ENCODE assay signal across 8 cellular contexts in genomic region chr13:27619093-27619705, GRCh38. TPM values are rescaled to one million over a fixed set of nuclear protein-coding genes. Genes with fewer than 3 reads are reported as not detected.
DNase-seq lines count a peak whose midpoint lies in the region; ATAC-seq and TF ChIP-seq lines count a peak whose summit lies in the region.

No MANE protein-coding gene starts in this region.

- in situ Hi-C loops in GM13976 (cut with MboI; ENCODE audit: low sequenced_read_pairs, unreplicated experiment) = no loop called here

- ATAC-seq in HG02763 (IDR thresholded peaks at IDR 0.05; ENCODE audit: unreplicated experiment) = no peak

- no peak for DNase-seq in T-helper 1 cell
- DNase-seq in activated T-helper 2 cell treated with anti-CD3 and anti-CD28 coated beads, Interferon-gamma antibody, Interleukin-2, Interleukin-4, amounts not matched to agents 10 μg/mL and 5 μg/mL and 100 μg/mL, durations not matched to agents 14 hours and 24 hours and 36 hours (ENCODE audit: low spot score) = no peak
- no peak for DNase-seq in immature natural killer cell
- no peak for DNase-seq in suprapubic skin (ENCODE audit: low spot score in 2 of 2)
- DNase-seq in GM13976 (ENCODE audit: low spot score) = no peak
- DNase-seq in 8988T = no peak

- H3K4me1 Mint-ChIP-seq in T-helper 1 cell treated with Interleukin-12 subunit alpha and Interleukin-12 subunit beta and Interleukin-4 antibody, amounts not matched to agents 30 μg/mL and 1 μg/mL, for 36 hours (ENCODE audit: low read depth) = peaks cover 33% of the 10 kb centered on the region
- H3K4me1 Mint-ChIP-seq in activated T-helper 2 cell treated with anti-CD3 and anti-CD28 coated beads, Interferon-gamma antibody, Interleukin-2, Interleukin-4, amounts not matched to agents 10 μg/mL and 5 μg/mL and 100 μg/mL, durations not matched to agents 14 hours and 24 hours and 36 hours (ENCODE audit: low read depth) = peaks cover 38% of the 10 kb centered on the region
- peaks cover 42 to 62% of the 10 kb centered on the region in 2 donors for H3K4me1 Mint-ChIP-seq in immature natural killer cell

- no peak overlapping the region for H3K27ac ChIP-seq in suprapubic skin

- peak overlapping the region; percentile 87 for H3K4me3 ChIP-seq in suprapubic skin

- peaks cover 4% of the 10 kb centered on the region for H3K9me3 Mint-ChIP-seq in T-helper 1 cell treated with Interleukin-12 subunit alpha and Interleukin-12 subunit beta and Interleukin-4 antibody, amounts not matched to agents 30 μg/mL and 1 μg/mL, for 36 hours
- H3K9me3 Mint-ChIP-seq in activated T-helper 2 cell treated with anti-CD3 and anti-CD28 coated beads, Interferon-gamma antibody, Interleukin-2, Interleukin-4, amounts not matched to agents 10 μg/mL and 5 μg/mL and 100 μg/mL, durations not matched to agents 14 hours and 24 hours and 36 hours = peaks cover 9% of the 10 kb centered on the region
- no peaks in the 10 kb centered on the region for H3K9me3 Mint-ChIP-seq in immature natural killer cell

- H3K36me3 Mint-ChIP-seq in T-helper 1 cell treated with Interleukin-12 subunit alpha and Interleukin-12 subunit beta and Interleukin-4 antibody, amounts not matched to agents 30 μg/mL and 1 μg/mL, for 36 hours (ENCODE audit: low read depth) = peaks cover 17% of the 10 kb centered on the region
- peaks cover 36% of the 10 kb centered on the region for H3K36me3 Mint-ChIP-seq in activated T-helper 2 cell treated with anti-CD3 and anti-CD28 coated beads, Interferon-gamma antibody, Interleukin-2, Interleukin-4, amounts not matched to agents 10 μg/mL and 5 μg/mL and 100 μg/mL, durations not matched to agents 14 hours and 24 hours and 36 hours (ENCODE audit: low read depth)
- H3K36me3 Mint-ChIP-seq in immature natural killer cell = peaks cover 0 to 3% (median 0%) of the 10 kb centered on the region in 3 donors

- peaks cover 46% of the 10 kb centered on the region for H3K4me1 ChIP-seq in suprapubic skin

- TF ChIP-seq CTCF in suprapubic skin (IDR thresholded peaks at IDR 0.05) = no peak
- TF ChIP-seq CTCF in GM13976 (IDR thresholded peaks at IDR 0.05; ENCODE audit: borderline replicate concordance, control extremely low read depth, extremely low read depth, insufficient read depth, missing control alignments) = no peak

- intact Hi-C loops in activated T-helper 2 cell treated with anti-CD3 and anti-CD28 coated beads, Interferon-gamma antibody, Interleukin-2, Interleukin-4, amounts not matched to agents 10 μg/mL and 5 μg/mL and 100 μg/mL, durations not matched to agents 14 hours and 24 hours and 36 hours (cut with micrococcal nuclease) = no loop called here

- no peak for TF ChIP-seq EP300 in suprapubic skin (IDR thresholded peaks at IDR 0.05)

- H3K9me3 ChIP-seq in suprapubic skin = no peaks in the 10 kb centered on the region

- no peaks in the 10 kb centered on the region for H3K27me3 ChIP-seq in suprapubic skin

- H3K4me3 Mint-ChIP-seq in T-helper 1 cell treated with Interleukin-12 subunit alpha and Interleukin-12 subunit beta and Interleukin-4 antibody, amounts not matched to agents 30 μg/mL and 1 μg/mL, for 36 hours = peak overlapping the region; percentile 90
- peak overlapping the region; percentile 90 for H3K4me3 Mint-ChIP-seq in activated T-helper 2 cell treated with anti-CD3 and anti-CD28 coated beads, Interferon-gamma antibody, Interleukin-2, Interleukin-4, amounts not matched to agents 10 μg/mL and 5 μg/mL and 100 μg/mL, durations not matched to agents 14 hours and 24 hours and 36 hours (ENCODE audit: low read depth)
- H3K4me3 Mint-ChIP-seq in immature natural killer cell = peak overlapping the region; percentile 92 to 96 (median 94)

- H3K27me3 Mint-ChIP-seq in T-helper 1 cell treated with Interleukin-12 subunit alpha and Interleukin-12 subunit beta and Interleukin-4 antibody, amounts not matched to agents 30 μg/mL and 1 μg/mL, for 36 hours (ENCODE audit: low read depth) = no peaks in the 10 kb centered on the region
- no peaks in the 10 kb centered on the region for H3K27me3 Mint-ChIP-seq in activated T-helper 2 cell treated with anti-CD3 and anti-CD28 coated beads, Interferon-gamma antibody, Interleukin-2, Interleukin-4, amounts not matched to agents 10 μg/mL and 5 μg/mL and 100 μg/mL, durations not matched to agents 14 hours and 24 hours and 36 hours (ENCODE audit: low read depth)
- peaks cover 2 to 16% (median 3%) of the 10 kb centered on the region in 3 donors for H3K27me3 Mint-ChIP-seq in immature natural killer cell (ENCODE audit: low read depth in 3 of 3)

- WGBS in suprapubic skin = 24% methylated on average over 10 of the region's 10 CpGs

- peak overlapping the region; percentile 84 for H3K27ac Mint-ChIP-seq in T-helper 1 cell treated with Interleukin-12 subunit alpha and Interleukin-12 subunit beta and Interleukin-4 antibody, amounts not matched to agents 30 μg/mL and 1 μg/mL, for 36 hours
- peak overlapping the region; percentile 84 for H3K27ac Mint-ChIP-seq in activated T-helper 2 cell treated with anti-CD3 and anti-CD28 coated beads, Interferon-gamma antibody, Interleukin-2, Interleukin-4, amounts not matched to agents 10 μg/mL and 5 μg/mL and 100 μg/mL, durations not matched to agents 14 hours and 24 hours and 36 hours
- H3K27ac Mint-ChIP-seq in immature natural killer cell = peak overlapping the region; percentile 75 to 95 (median 92)

- H3K36me3 ChIP-seq in suprapubic skin = no peaks in the 10 kb centered on the region

- TF ChIP-seq POLR2A in suprapubic skin (IDR thresholded peaks at IDR 0.05) = no peak

RNA-seq across cellular contexts. Expression of gene LNX2, which starts 1.1 kb away (rescaled TPM):
- 5.2 and 5.4 TPM in 2 replicates for total RNA-seq in activated T-helper 2 cell treated with anti-CD3 and anti-CD28 coated beads, Interferon-gamma antibody, Interleukin-2, Interleukin-4, amounts not matched to agents 10 μg/mL and 5 μg/mL and 100 μg/mL, durations not matched to agents 14 hours and 24 hours and 36 hours
- 1 to 10 TPM; 1.5 to 4.0 (median 2.8) TPM for polyA plus RNA-seq in immature natural killer cell
- total RNA-seq in suprapubic skin = 10 to 100 TPM; 11.2 to 15.9 (median 13.6) TPM

RNA-seq across cellular contexts. Expression of gene POLR1D, which starts 2.5 kb away (rescaled TPM):
- total RNA-seq in activated T-helper 2 cell treated with anti-CD3 and anti-CD28 coated beads, Interferon-gamma antibody, Interleukin-2, Interleukin-4, amounts not matched to agents 10 μg/mL and 5 μg/mL and 100 μg/mL, durations not matched to agents 14 hours and 24 hours and 36 hours = 124 and 127 TPM in 2 replicates
- 100 to 1,000 TPM in 1 of 3 donors, 10 to 100 TPM in 2; 66.9 to 109 (median 87.7) TPM for polyA plus RNA-seq in immature natural killer cell
- total RNA-seq in suprapubic skin = 100 to 1,000 TPM; 148 to 197 (median 177) TPM
